ENCODE assay signal across 21 cellular contexts in genomic region chr14:67973415-67973814, GRCh38.
"Had no signal": no experiment of that assay in that cellular context is flagged by ENCODE, and none has a peak within 500 bp of the region (broad histone marks: within the 10 kb centered on the region; RNA-seq: fewer than 3 reads in every experiment).

No MANE protein-coding gene starts in this region.

- H3K9me3 ChIP-seq: colonic mucosa, left ventricle myocardium inferior, tibial artery had no signal

- H2AFZ ChIP-seq: hepatocyte had no signal

- H3K79me2 ChIP-seq: hepatocyte had no signal

- H3K4me2 ChIP-seq: hepatocyte had no signal

- H3K4me3 ChIP-seq: colonic mucosa, dorsolateral prefrontal cortex, hepatocyte, left ventricle myocardium inferior, tibial artery had no signal

- H3K27me3 ChIP-seq: brain microvascular endothelial cell, colonic mucosa, dorsolateral prefrontal cortex, hepatocyte, tibial artery had no signal

- H3K36me3 ChIP-seq: brain microvascular endothelial cell, colonic mucosa, left ventricle myocardium inferior, tibial artery had no signal

- DNase-seq: activated CD4-positive, alpha-beta T cell treated with anti-CD3 and anti-CD28 coated beads, Interleukin-2, amount 10 ng/mL, durations not matched to agents 7 days and 5 days; activated CD4-positive, CD25-positive, alpha-beta regulatory T cell treated with anti-CD3 and anti-CD28 coated beads, Interleukin-2, amount 50 U/mL, for 72 hours; activated CD8-positive, alpha-beta memory T cell treated with anti-CD3 and anti-CD28 coated beads, Interleukin-2, amount 10 ng/mL, durations not matched to agents 7 days and 5 days; activated CD8-positive, alpha-beta T cell treated with anti-CD3 and anti-CD28 coated beads for 36 hours; activated T-cell treated with anti-CD3 and anti-CD28 coated beads for 4 hours; aorta; brain microvascular endothelial cell; colonic mucosa; dorsolateral prefrontal cortex; effector memory CD8-positive, alpha-beta T cell; foreskin melanocyte; left ventricle myocardium inferior; natural killer cell; stimulated activated CD4-positive, alpha-beta T cell treated with anti-CD3 and anti-CD28 coated beads, Interleukin-12 subunit alpha, Interleukin-12 subunit beta, amount 100 ng/mL, for 4 hours; stimulated activated CD4-positive, alpha-beta T cell treated with anti-CD3 and anti-CD28 coated beads, Interleukin-4, amount 100 ng/mL, for 4 hours; stimulated activated naive CD8-positive, alpha-beta T cell treated with anti-CD3 and anti-CD28 coated beads, Interleukin-15, Interleukin-2, amounts not matched to agents 100 U/mL and 50 U/mL, for 24 hours; tibial artery had no signal

- H3K27ac ChIP-seq: brain microvascular endothelial cell, colonic mucosa, dorsolateral prefrontal cortex, left ventricle myocardium inferior, tibial artery, VCaP had no signal

- FAIRE-seq: endothelial cell of umbilical vein, urothelium cell line had no signal
